In the genomic region with DNA sequence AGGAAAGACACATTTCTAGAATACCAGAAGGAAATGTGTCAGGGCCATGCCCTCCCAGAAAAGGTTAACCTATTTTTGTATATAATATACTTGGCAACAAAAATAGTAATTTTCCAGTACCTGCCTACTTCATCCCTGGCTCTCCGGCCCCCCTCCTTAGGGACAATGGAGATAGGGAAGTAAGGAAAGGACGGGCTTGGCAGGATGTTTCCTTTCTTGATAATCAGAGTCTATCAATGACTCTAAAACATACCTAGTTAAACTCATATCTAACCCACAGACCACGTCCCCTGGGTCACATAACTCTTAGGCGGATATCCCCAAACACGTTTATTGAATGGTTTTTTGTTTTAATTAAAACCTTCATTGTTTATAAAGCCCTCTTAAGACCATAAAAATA, we compare ENCODE assay signal across 1 cellular context.
TF ChIP-seq lines count a peak whose summit lies in the region.

No MANE protein-coding gene starts in this region.

TF ChIP-seq in GM12878, 131 proteins besides CTCF, POLR2A, EP300 and RAD21:
- TF ChIP-seq EED (IDR thresholded peaks at IDR 0.05; ENCODE audit: low read depth) (peak; percentile 50; the same call in 1 of the 2 replicates), SUPT20H (IDR thresholded peaks at IDR 0.05; ENCODE audit: borderline replicate concordance, control insufficient read depth, low read depth, low read length) (no peak)
